ENCODE assay signal across 28 cellular contexts in genomic region chr16:28838558-28838918, GRCh38. TPM values are rescaled to one million over a fixed set of nuclear protein-coding genes. Genes with fewer than 3 reads are reported as not detected.
DNase-seq lines count a peak whose midpoint lies in the region; ATAC-seq and TF ChIP-seq lines count a peak whose summit lies in the region.
"Had no signal": no experiment of that assay in that cellular context is flagged by ENCODE, and none has a peak within 500 bp of the region (broad histone marks: within the 10 kb centered on the region; RNA-seq: fewer than 3 reads in every experiment).

No MANE protein-coding gene starts in this region.

- H3K4me1 ChIP-seq in Caco-2: no peaks in the 10 kb centered on the region
- H3K4me1 ChIP-seq: left ventricle myocardium inferior had no signal

- peak overlapping the region; percentile 38 for H3K27ac Mint-ChIP-seq in activated CD8-positive, alpha-beta memory T cell treated with anti-CD3 and anti-CD28 coated beads, Interleukin-2, amount 10 ng/mL, durations not matched to agents 7 days and 5 days
- peak overlapping the region; percentile 76 for H3K27ac Mint-ChIP-seq in Caco-2 (ENCODE audit: unreplicated experiment)
- H3K27ac Mint-ChIP-seq in activated naive CD4-positive, alpha-beta T cell treated with anti-CD3 and anti-CD28 coated beads, Interleukin-2, amount 50 U/mL, for 72 hours: peak overlapping the region; percentile 78 to 86
- H3K27ac Mint-ChIP-seq in naive B cell: peak overlapping the region; percentile 65 to 92 (median 76)
- H3K27ac Mint-ChIP-seq: B cell had no signal

- CTCF ChIA-PET in activated CD8-positive, alpha-beta memory T cell treated with anti-CD3 and anti-CD28 coated beads, Interleukin-2, amount 10 ng/mL, durations not matched to agents 7 days and 5 days (lab: Charles Lee): interaction anchor here (1.5 kb wide), 1 partner anchor 16 kb away, joined by 6 read pairs; the partner anchor contains the start of gene ATXN2L
- CTCF ChIA-PET in Caco-2 (lab: Charles Lee): no interaction called here

- no peaks in the 10 kb centered on the region for H3K9me3 Mint-ChIP-seq in activated CD8-positive, alpha-beta memory T cell treated with anti-CD3 and anti-CD28 coated beads, Interleukin-2, amount 10 ng/mL, durations not matched to agents 7 days and 5 days (ENCODE audit: low read depth)
- no peaks in the 10 kb centered on the region for H3K9me3 Mint-ChIP-seq in Caco-2 (ENCODE audit: unreplicated experiment)
- H3K9me3 Mint-ChIP-seq in activated naive CD4-positive, alpha-beta T cell treated with anti-CD3 and anti-CD28 coated beads, Interleukin-2, amount 50 U/mL, for 72 hours: no peaks in the 10 kb centered on the region
- no peaks in the 10 kb centered on the region for H3K9me3 Mint-ChIP-seq in naive B cell
- H3K9me3 Mint-ChIP-seq: activated CD4-positive, alpha-beta T cell treated with anti-CD3 and anti-CD28 coated beads, Interleukin-2, amount 10 ng/mL, durations not matched to agents 7 days and 5 days; IgD-negative memory B cell; mesothelial cell of epicardium; naive thymus-derived CD8-positive, alpha-beta T cell; WTC11 had no signal

- H3K36me3 Mint-ChIP-seq in activated CD8-positive, alpha-beta memory T cell treated with anti-CD3 and anti-CD28 coated beads, Interleukin-2, amount 10 ng/mL, durations not matched to agents 7 days and 5 days: peaks cover 50% of the 10 kb centered on the region
- H3K36me3 Mint-ChIP-seq in Caco-2 (ENCODE audit: insufficient read depth, unreplicated experiment): peaks cover 95% of the 10 kb centered on the region
- peaks cover 21 to 29% of the 10 kb centered on the region in 2 donors for H3K36me3 Mint-ChIP-seq in activated naive CD4-positive, alpha-beta T cell treated with anti-CD3 and anti-CD28 coated beads, Interleukin-2, amount 50 U/mL, for 72 hours
- peaks cover 11 to 32% of the 10 kb centered on the region in 2 donors for H3K36me3 Mint-ChIP-seq in naive B cell

- ATAC-seq in activated CD8-positive, alpha-beta memory T cell treated with anti-CD3 and anti-CD28 coated beads, Interleukin-2, amount 10 ng/mL, durations not matched to agents 7 days and 5 days: no peak
- ATAC-seq in activated naive CD4-positive, alpha-beta T cell treated with anti-CD3 and anti-CD28 coated beads, Interleukin-2, amount 50 U/mL, for 72 hours: no peak
- no peak for ATAC-seq in naive B cell (ENCODE audit: low read depth in 2 of 2)
- ATAC-seq: Panc1, WTC11 had no signal

- H3K9me3 ChIP-seq in Caco-2: no peaks in the 10 kb centered on the region
- H3K9me3 ChIP-seq: left ventricle myocardium inferior, ovary had no signal

- H3K4me3 ChIP-seq in Caco-2 (ENCODE audit: low read depth, low read length): no peak overlapping the region
- H3K4me3 ChIP-seq: left ventricle myocardium inferior, ovary had no signal

- H3K27me3 ChIP-seq in Caco-2 (replicated peaks; ENCODE audit: control insufficient read depth, insufficient read depth, low read length): no peaks in the 10 kb centered on the region
- H3K27me3 ChIP-seq: ovary had no signal

- H3K4me1 Mint-ChIP-seq in activated CD8-positive, alpha-beta memory T cell treated with anti-CD3 and anti-CD28 coated beads, Interleukin-2, amount 10 ng/mL, durations not matched to agents 7 days and 5 days: peaks cover 2% of the 10 kb centered on the region
- peaks cover 9% of the 10 kb centered on the region for H3K4me1 Mint-ChIP-seq in Caco-2 (ENCODE audit: low read depth, unreplicated experiment)
- peaks cover 0 to 13% (median 8%) of the 10 kb centered on the region in 3 donors for H3K4me1 Mint-ChIP-seq in naive B cell
- H3K4me1 Mint-ChIP-seq: B cell, mesothelial cell of epicardium, WTC11 had no signal

- intact Hi-C loops in Caco-2 (cut with micrococcal nuclease; ENCODE audit: unreplicated experiment): no loop called here

- H3K36me3 ChIP-seq in Caco-2 (ENCODE audit: control insufficient read depth, insufficient read depth, low read length): peaks cover 2% of the 10 kb centered on the region; the same call in 1 of the 2 replicates
- H3K36me3 ChIP-seq: ovary had no signal

- BruUV-seq in Caco-2 (replicated peaks; lab: Mats Ljungman, UMichigan): no TSS peak

- H3K27me3 Mint-ChIP-seq in activated CD8-positive, alpha-beta memory T cell treated with anti-CD3 and anti-CD28 coated beads, Interleukin-2, amount 10 ng/mL, durations not matched to agents 7 days and 5 days: no peaks in the 10 kb centered on the region
- no peaks in the 10 kb centered on the region for H3K27me3 Mint-ChIP-seq in Caco-2 (ENCODE audit: insufficient read depth, unreplicated experiment)
- no peaks in the 10 kb centered on the region for H3K27me3 Mint-ChIP-seq in naive B cell
- H3K27me3 Mint-ChIP-seq: activated CD4-positive, alpha-beta T cell treated with anti-CD3 and anti-CD28 coated beads, Interleukin-2, amount 10 ng/mL, durations not matched to agents 7 days and 5 days; B cell; IgD-negative memory B cell; naive thymus-derived CD8-positive, alpha-beta T cell had no signal

- TF ChIP-seq CTCF in Caco-2 (IDR thresholded peaks at IDR 0.05; ENCODE audit: insufficient read depth in 1 of 2, low read depth in 1 of 2, low read length in 1 of 2, severe bottlenecking in 1 of 2, unreplicated experiment in 1 of 2): no peak

- no peak for DNase-seq in activated CD8-positive, alpha-beta memory T cell treated with anti-CD3 and anti-CD28 coated beads, Interleukin-2, amount 10 ng/mL, durations not matched to agents 7 days and 5 days
- DNase-seq in activated CD8-positive, alpha-beta memory T cell treated with anti-CD3 and anti-CD28 coated beads, Interleukin-2, amount 50 U/mL, for 48 hours: no peak
- DNase-seq in Caco-2 (no peak), naive B cell (no peak), NCI-H82 treated with DMSO at 0.1 percent for 48 hours (lab: John Stamatoyannopoulos, UW; ENCODE audit: unreplicated experiment) (no peak), NCI-H1105 treated with DMSO at 0.1 percent for 48 hours (lab: John Stamatoyannopoulos, UW) (no peak)
- no peak for DNase-seq in activated naive CD4-positive, alpha-beta T cell treated with anti-CD3 and anti-CD28 coated beads, Interleukin-2, amount 50 U/mL, for 72 hours (ENCODE audit: low spot score in 2 of 2)
- no peak for DNase-seq in activated CD4-positive, alpha-beta T cell treated with anti-CD3 and anti-CD28 coated beads, Interleukin-2, amount 50 U/mL, for 48 hours
- DNase-seq: activated CD4-positive, alpha-beta T cell treated with anti-CD3 and anti-CD28 coated beads, Interleukin-2, amount 10 ng/mL, durations not matched to agents 7 days and 5 days; central memory CD4-positive, alpha-beta T cell; DMS79 treated with DMSO at 0.1 percent for 48 hours; GF-D8; HCEC 1CT; left ventricle myocardium inferior; naive thymus-derived CD8-positive, alpha-beta T cell; NCI-H1048; NCI-H187; NCI-H526; ovary; SHP77 treated with DMSO at 0.1 percent for 48 hours; small intestine; SW 1271; trophoblast cell had no signal

- no peak overlapping the region for H3K4me3 Mint-ChIP-seq in activated CD8-positive, alpha-beta memory T cell treated with anti-CD3 and anti-CD28 coated beads, Interleukin-2, amount 10 ng/mL, durations not matched to agents 7 days and 5 days
- peak overlapping the region; percentile 2 for H3K4me3 Mint-ChIP-seq in Caco-2 (ENCODE audit: unreplicated experiment)
- H3K4me3 Mint-ChIP-seq in naive B cell: no peak overlapping the region
- H3K4me3 Mint-ChIP-seq: activated CD4-positive, alpha-beta T cell treated with anti-CD3 and anti-CD28 coated beads, Interleukin-2, amount 10 ng/mL, durations not matched to agents 7 days and 5 days; B cell; mesothelial cell of epicardium; WTC11 had no signal

- POLR2A ChIA-PET in Caco-2 (lab: Charles Lee): no interaction called here

RNA-seq across cellular contexts. Expression of gene TUFM, which starts 7.6 kb away (rescaled TPM):
- 100 to 1,000 TPM; 156 to 199 TPM for total RNA-seq in activated CD8-positive, alpha-beta memory T cell treated with anti-CD3 and anti-CD28 coated beads, Interleukin-2, amount 10 ng/mL, durations not matched to agents 7 days and 5 days
- total RNA-seq in Caco-2 (2022): 207 and 234 TPM in 2 replicates
- 100 to 1,000 TPM; 235 to 315 TPM for total RNA-seq in activated naive CD4-positive, alpha-beta T cell treated with anti-CD3 and anti-CD28 coated beads, Interleukin-2, amount 50 U/mL, for 72 hours
- polyA plus RNA-seq in naive B cell (ENCODE audit: low read depth in 6 of 6): 100 to 1,000 TPM; 123 to 231 (median 129) TPM

RNA-seq across cellular contexts. Expression of gene ATXN2L, which starts 15.7 kb away (rescaled TPM):
- total RNA-seq in activated CD8-positive, alpha-beta memory T cell treated with anti-CD3 and anti-CD28 coated beads, Interleukin-2, amount 10 ng/mL, durations not matched to agents 7 days and 5 days: 100 to 1,000 TPM; 295 to 301 TPM
- 329 and 352 TPM in 2 replicates for total RNA-seq in Caco-2 (2022)
- 100 to 1,000 TPM; 317 to 377 TPM for total RNA-seq in activated naive CD4-positive, alpha-beta T cell treated with anti-CD3 and anti-CD28 coated beads, Interleukin-2, amount 50 U/mL, for 72 hours
- 10 to 100 TPM in 5 of 6 donors, 1 to 10 TPM in 1; 3.6 to 38.2 (median 20.0) TPM for polyA plus RNA-seq in naive B cell (ENCODE audit: low read depth in 6 of 6)

RNA-seq across cellular contexts. Expression of gene SH2B1, which starts 25.1 kb away (rescaled TPM):
- 10 to 100 TPM; 57.3 to 70.9 TPM for total RNA-seq in activated CD8-positive, alpha-beta memory T cell treated with anti-CD3 and anti-CD28 coated beads, Interleukin-2, amount 10 ng/mL, durations not matched to agents 7 days and 5 days
- total RNA-seq in Caco-2 (2022): 37.0 and 46.4 TPM in 2 replicates
- total RNA-seq in activated naive CD4-positive, alpha-beta T cell treated with anti-CD3 and anti-CD28 coated beads, Interleukin-2, amount 50 U/mL, for 72 hours: 10 to 100 TPM; 41.1 to 55.5 TPM
- polyA plus RNA-seq in naive B cell (ENCODE audit: low read depth in 6 of 6): 1 to 10 TPM in 5 of 6 donors, under 1 TPM in 1; 1.00 to 4.7 (median 2.7) TPM

RNA-seq across cellular contexts. Expression of gene ATP2A1, which starts 39.8 kb away (rescaled TPM):
- 1 to 10 TPM; 1.5 to 3.4 TPM for total RNA-seq in activated CD8-positive, alpha-beta memory T cell treated with anti-CD3 and anti-CD28 coated beads, Interleukin-2, amount 10 ng/mL, durations not matched to agents 7 days and 5 days
- 2.3 and 2.6 TPM in 2 replicates for total RNA-seq in Caco-2 (2022)
- 1 to 10 TPM; 4.7 to 7.4 TPM for total RNA-seq in activated naive CD4-positive, alpha-beta T cell treated with anti-CD3 and anti-CD28 coated beads, Interleukin-2, amount 50 U/mL, for 72 hours
- not detected for polyA plus RNA-seq in naive B cell (ENCODE audit: low read depth in 6 of 6)
- polyA plus RNA-seq: IgD-negative memory B cell; naive thymus-derived CD8-positive, alpha-beta T cell had no signal
